In genomic region chr20:47148059-47148458, GRCh38 we compare ENCODE assay signal across 21 cellular contexts.
"Had no signal": no experiment of that assay in that cellular context is flagged by ENCODE, and none has a peak within 500 bp of the region (broad histone marks: within the 10 kb centered on the region; RNA-seq: fewer than 3 reads in every experiment).

No MANE protein-coding gene starts in this region.

- H3K4me3 ChIP-seq: MG63, SJSA1, SK-N-MC had no signal

- H3K9me3 ChIP-seq: MG63, SJSA1 had no signal

- DNase-seq: KBM-7, MG63, NCI-H1092, NCI-H1105 treated with DMSO at 0.1 percent for 48 hours, NCI-H1417 treated with DMSO at 0.1 percent for 48 hours, NCI-H146, NCI-H1694 treated with DMSO at 0.1 percent for 48 hours, NCI-H2029, NCI-H2081 treated with DMSO at 0.1 percent for 48 hours, NCI-H2171, NCI-H226, NCI-H446, NCI-H510A, NCI-H524 treated with DMSO at 0.1 percent for 48 hours, NCI-H69, NCI-H774, Right ventricle myocardium superior, SIG-M5 had no signal

- H3K27ac ChIP-seq: SJSA1, SK-N-MC had no signal

- H3K27me3 ChIP-seq: MG63, SJSA1 had no signal

- H3K36me3 ChIP-seq: SJSA1 had no signal

- FAIRE-seq: RCC 7860 had no signal
